9 cellular contexts compared by ENCODE assay signal in genomic region chr7:8436965-8437364, GRCh38. TPM values are rescaled to one million over a fixed set of nuclear protein-coding genes. Genes with fewer than 3 reads are reported as not detected.
DNase-seq lines count a peak whose midpoint lies in the region; ATAC-seq, FAIRE-seq and TF ChIP-seq lines count a peak whose summit lies in the region.
"Had no signal": no experiment of that assay in that cellular context is flagged by ENCODE, and none has a peak within 500 bp of the region (broad histone marks: within the 10 kb centered on the region; RNA-seq: fewer than 3 reads in every experiment).

No MANE protein-coding gene starts in this region.

- H3K9me3 ChIP-seq in small intestine (ENCODE audit: control insufficient read depth, low read depth), result no peaks in the 10 kb centered on the region
- no peaks in the 10 kb centered on the region for H3K9me3 ChIP-seq in gastrocnemius medialis

- WGBS in small intestine, 3 donors, result 3 to 7% (median 4%) methylated on average over 15 of the region's 15 CpGs

- ATAC-seq in GM19468 (IDR thresholded peaks at IDR 0.05; ENCODE audit: extremely low read depth, unreplicated experiment) (peak; percentile 88), HG03521 (IDR thresholded peaks at IDR 0.05; ENCODE audit: unreplicated experiment) (peak; percentile 66), esophagus mucosa (peak; percentile 42), gastrocnemius medialis (no peak)

- no peaks in the 10 kb centered on the region for H3K4me1 ChIP-seq in small intestine (ENCODE audit: control insufficient read depth in 2 of 2, insufficient read depth in 1 of 2, low read depth in 1 of 2, low read length in 1 of 2)
- H3K4me1 ChIP-seq in gastrocnemius medialis, result no peaks in the 10 kb centered on the region
- H3K4me1 ChIP-seq: BLaER1 had no signal

- H3K27ac ChIP-seq in small intestine (ENCODE audit: low read depth in 1 of 2, low read length in 1 of 2), result no peak overlapping the region
- H3K27ac ChIP-seq in gastrocnemius medialis, result no peak overlapping the region
- H3K27ac ChIP-seq: BLaER1 had no signal

- peaks cover 12 to 62% of the 10 kb centered on the region in 2 donors for H3K27me3 ChIP-seq in small intestine (ENCODE audit: control insufficient read depth in 2 of 2, insufficient read depth in 2 of 2, low read length in 2 of 2)
- peaks cover 76 to 90% (median 85%) of the 10 kb centered on the region in 3 donors for H3K27me3 ChIP-seq in gastrocnemius medialis
- H3K27me3 ChIP-seq: BLaER1 had no signal

- intact Hi-C loops in gastrocnemius medialis (cut with DNase I; ENCODE audit: low total_unique reads), result no loop called here

- FAIRE-seq in small intestine (lab: Jason Lieb, UNC), result no peak

- DNase-seq in NCI-H2081 (lab: John Stamatoyannopoulos, UW) (peak; percentile 35 to 57), NCI-H2081 treated with DMSO at 0.1 percent for 48 hours (lab: John Stamatoyannopoulos, UW) (no peak), SW480 (ENCODE audit: low spot score) (peak; percentile 82), small intestine (peak; percentile 6), gastrocnemius medialis (no peak)

- TF ChIP-seq POLR2A in gastrocnemius medialis (IDR thresholded peaks at IDR 0.05), result no peak

- H3K4me3 ChIP-seq in small intestine (ENCODE audit: low read depth in 1 of 2, low read length in 2 of 2), result no peak overlapping the region
- H3K4me3 ChIP-seq in gastrocnemius medialis, result no peak overlapping the region
- H3K4me3 ChIP-seq: BLaER1 had no signal

- in situ Hi-C loops in gastrocnemius medialis (cut with MboI; ENCODE audit: low sequenced_read_pairs in 4 of 4), result no loop called here

- H3K36me3 ChIP-seq in small intestine (ENCODE audit: control insufficient read depth in 2 of 2, insufficient read depth in 2 of 2, low read length in 2 of 2), result no peaks in the 10 kb centered on the region
- no peaks in the 10 kb centered on the region for H3K36me3 ChIP-seq in gastrocnemius medialis
- H3K36me3 ChIP-seq: BLaER1 had no signal

- peak in 2 of 5 experiments; percentile 17 to 29 for TF ChIP-seq CTCF in gastrocnemius medialis (IDR thresholded peaks at IDR 0.05 in 4 of 5, conservative IDR thresholded peaks at IDR 0.05 in 1 of 5)

RNA-seq across cellular contexts. Expression of gene NXPH1, which starts 3.6 kb away (rescaled TPM):
- total RNA-seq in esophagus mucosa, result not detected
- polyA plus RNA-seq in small intestine, result not detected
- total RNA-seq in gastrocnemius medialis, result not detected

Comparison
In these comparisons a context has a peak if more than half of its experiments do, and no peak if none do; other contexts are left out.
1. DNase-seq: peak in NCI-H2081 (2 of 2), SW480 (single experiment) and small intestine (single experiment); none in NCI-H2081 treated with DMSO at 0.1 percent for 48 hours (single experiment) and gastrocnemius medialis (0 of 2).
2. ATAC-seq: peak in GM19468 (single experiment), HG03521 (single experiment) and esophagus mucosa (single experiment); none in gastrocnemius medialis (0 of 2).